ENCODE assay signal across 19 cellular contexts in genomic region chr1:238710697-238711096, GRCh38.
DNase-seq lines count a peak whose midpoint lies in the region; TF ChIP-seq lines count a peak whose summit lies in the region.
"Had no signal": no experiment of that assay in that cellular context is flagged by ENCODE, and none has a peak within 500 bp of the region (broad histone marks: within the 10 kb centered on the region; RNA-seq: fewer than 3 reads in every experiment).

No MANE protein-coding gene starts in this region.

- no peak overlapping the region for H3K4ac ChIP-seq in mesenchymal stem cell (ENCODE audit: low read depth in 1 of 2, low read length in 2 of 2)

- no peak overlapping the region for H3K4me3 ChIP-seq in cardiac fibroblast (replicated peaks in 1 of 2; ENCODE audit: low read depth in 2 of 2, low read length in 2 of 2)
- no peak overlapping the region for H3K4me3 ChIP-seq in mesenchymal stem cell (ENCODE audit: insufficient read depth in 1 of 2, low read depth in 1 of 2, low read length in 2 of 2)
- H3K4me3 ChIP-seq: BLaER1 treated with 17β-estradiol and CSF1 and Interleukin-3, amounts not matched to agents 10 nM and 100 nM; stomach had no signal

- no peak overlapping the region for H3K27ac ChIP-seq in mesenchymal stem cell (ENCODE audit: low read length, poor library complexity, severe bottlenecking)
- H3K27ac ChIP-seq: BLaER1 treated with 17β-estradiol and CSF1 and Interleukin-3, amounts not matched to agents 10 nM and 100 nM; stomach had no signal

- DNase-seq in DMS 273 (lab: John Stamatoyannopoulos, UW; ENCODE audit: unreplicated experiment) = peak; percentile 4
- no peak for DNase-seq in DMS 273 treated with DMSO at 0.1 percent for 48 hours (lab: John Stamatoyannopoulos, UW)
- peak; percentile 23 for DNase-seq in NOMO-1 treated with DMSO at 0.1 percent for 48 hours (lab: John Stamatoyannopoulos, UW; ENCODE audit: unreplicated experiment)
- DNase-seq in cardiac fibroblast (ENCODE audit: low read depth in 2 of 2) = peak; percentile 1 to 46
- DNase-seq in mesenchymal stem cell = peak; percentile 5
- DNase-seq in NCI-H187 treated with DMSO at 0.1 percent for 48 hours (lab: John Stamatoyannopoulos, UW) = no peak
- DNase-seq in LoVo (ENCODE audit: low spot score) = no peak
- DNase-seq in stimulated activated CD4-positive, alpha-beta T cell treated with anti-CD3 and anti-CD28 coated beads, Interleukin-2, amount 100 ng/mL, for 24 hours = no peak
- DNase-seq: 8988T; activated CD4-positive, alpha-beta memory T cell treated with anti-CD3 and anti-CD28 coated beads, Interleukin-2, amount 10 ng/mL, durations not matched to agents 7 days and 5 days; activated T-cell treated with anti-CD3 and anti-CD28 coated beads, Interleukin-2, amount 50 U/mL, for 48 hours; DND-41; hippocampal formation; left cardiac atrium; NCI-H2107; NCI-H526; right cardiac atrium; stomach had no signal

- no peak overlapping the region for H2BK5ac ChIP-seq in mesenchymal stem cell (ENCODE audit: low read depth, low read length, poor library complexity, severe bottlenecking)

- peaks cover 22% of the 10 kb centered on the region for H3K9me3 ChIP-seq in mesenchymal stem cell (ENCODE audit: control insufficient read depth, low read length)
- H3K9me3 ChIP-seq: BLaER1 treated with 17β-estradiol and CSF1 and Interleukin-3, amounts not matched to agents 10 nM and 100 nM; stomach had no signal

- 75% methylated on average over 2 of the region's 2 CpGs for WGBS in mesenchymal stem cell

- no peak overlapping the region for H3K23ac ChIP-seq in mesenchymal stem cell (ENCODE audit: low read length in 2 of 2)

- no peaks in the 10 kb centered on the region for H3K36me3 ChIP-seq in mesenchymal stem cell (ENCODE audit: control insufficient read depth in 1 of 2, insufficient read depth in 2 of 2, low read depth in 1 of 2, low read length in 2 of 2)
- H3K36me3 ChIP-seq: BLaER1 treated with 17β-estradiol and CSF1 and Interleukin-3, amounts not matched to agents 10 nM and 100 nM; stomach had no signal

- no peak overlapping the region for H3K18ac ChIP-seq in mesenchymal stem cell (ENCODE audit: low read depth in 1 of 2, low read length in 2 of 2)

- no peaks in the 10 kb centered on the region for H3K79me1 ChIP-seq in mesenchymal stem cell (replicated peaks; ENCODE audit: low read length, poor library complexity, severe bottlenecking)

- H4K8ac ChIP-seq in mesenchymal stem cell (ENCODE audit: low read length) = no peak overlapping the region

- TF ChIP-seq CTCF in cardiac fibroblast (IDR thresholded peaks at IDR 0.05; ENCODE audit: low read depth, low read length) = peak; percentile 54

- no peak overlapping the region for H2AK5ac ChIP-seq in mesenchymal stem cell (ENCODE audit: low read length, severe bottlenecking)

- no peak overlapping the region for H2BK12ac ChIP-seq in mesenchymal stem cell (ENCODE audit: low read length in 2 of 2)

- no peak overlapping the region for H2AFZ ChIP-seq in mesenchymal stem cell (ENCODE audit: low read depth, low read length)

- H3K27me3 ChIP-seq in mesenchymal stem cell (ENCODE audit: control insufficient read depth in 1 of 2, insufficient read depth in 1 of 2, low read length in 2 of 2) = no peaks in the 10 kb centered on the region
- H3K27me3 ChIP-seq: BLaER1 treated with 17β-estradiol and CSF1 and Interleukin-3, amounts not matched to agents 10 nM and 100 nM; stomach had no signal

- no peaks in the 10 kb centered on the region for H3K4me1 ChIP-seq in mesenchymal stem cell (ENCODE audit: control insufficient read depth, insufficient read depth, low read depth, low read length)
- H3K4me1 ChIP-seq: BLaER1 treated with 17β-estradiol and CSF1 and Interleukin-3, amounts not matched to agents 10 nM and 100 nM; stomach had no signal

- H2BK120ac ChIP-seq in mesenchymal stem cell (ENCODE audit: low read depth, low read length) = no peak overlapping the region

- no peak overlapping the region for H3K14ac ChIP-seq in mesenchymal stem cell (ENCODE audit: low read length in 2 of 2)

- H4K91ac ChIP-seq in mesenchymal stem cell (ENCODE audit: low read length) = no peak overlapping the region

- H2BK15ac ChIP-seq in mesenchymal stem cell (ENCODE audit: low read depth, poor library complexity, severe bottlenecking) = no peak overlapping the region

- no peak overlapping the region for H3K9ac ChIP-seq in mesenchymal stem cell (ENCODE audit: low read length)
- H3K9ac ChIP-seq: BLaER1 treated with 17β-estradiol and CSF1 and Interleukin-3, amounts not matched to agents 10 nM and 100 nM had no signal

- H3K4me2 ChIP-seq in mesenchymal stem cell (ENCODE audit: low read length, poor library complexity, severe bottlenecking) = no peak overlapping the region
- H3K4me2 ChIP-seq: BLaER1 treated with 17β-estradiol and CSF1 and Interleukin-3, amounts not matched to agents 10 nM and 100 nM had no signal

Comparison
In these comparisons a context has a peak if more than half of its experiments do, and no peak if none do; other contexts are left out.
1. DNase-seq: peak in DMS 273 (single experiment), NOMO-1 treated with DMSO at 0.1 percent for 48 hours (single experiment), cardiac fibroblast (2 of 2) and mesenchymal stem cell (single experiment); none in DMS 273 treated with DMSO at 0.1 percent for 48 hours (single experiment), NCI-H187 treated with DMSO at 0.1 percent for 48 hours (single experiment), LoVo (single experiment) and stimulated activated CD4-positive, alpha-beta T cell treated with anti-CD3 and anti-CD28 coated beads, Interleukin-2, amount 100 ng/mL, for 24 hours (0 of 2).